In the genomic region with DNA sequence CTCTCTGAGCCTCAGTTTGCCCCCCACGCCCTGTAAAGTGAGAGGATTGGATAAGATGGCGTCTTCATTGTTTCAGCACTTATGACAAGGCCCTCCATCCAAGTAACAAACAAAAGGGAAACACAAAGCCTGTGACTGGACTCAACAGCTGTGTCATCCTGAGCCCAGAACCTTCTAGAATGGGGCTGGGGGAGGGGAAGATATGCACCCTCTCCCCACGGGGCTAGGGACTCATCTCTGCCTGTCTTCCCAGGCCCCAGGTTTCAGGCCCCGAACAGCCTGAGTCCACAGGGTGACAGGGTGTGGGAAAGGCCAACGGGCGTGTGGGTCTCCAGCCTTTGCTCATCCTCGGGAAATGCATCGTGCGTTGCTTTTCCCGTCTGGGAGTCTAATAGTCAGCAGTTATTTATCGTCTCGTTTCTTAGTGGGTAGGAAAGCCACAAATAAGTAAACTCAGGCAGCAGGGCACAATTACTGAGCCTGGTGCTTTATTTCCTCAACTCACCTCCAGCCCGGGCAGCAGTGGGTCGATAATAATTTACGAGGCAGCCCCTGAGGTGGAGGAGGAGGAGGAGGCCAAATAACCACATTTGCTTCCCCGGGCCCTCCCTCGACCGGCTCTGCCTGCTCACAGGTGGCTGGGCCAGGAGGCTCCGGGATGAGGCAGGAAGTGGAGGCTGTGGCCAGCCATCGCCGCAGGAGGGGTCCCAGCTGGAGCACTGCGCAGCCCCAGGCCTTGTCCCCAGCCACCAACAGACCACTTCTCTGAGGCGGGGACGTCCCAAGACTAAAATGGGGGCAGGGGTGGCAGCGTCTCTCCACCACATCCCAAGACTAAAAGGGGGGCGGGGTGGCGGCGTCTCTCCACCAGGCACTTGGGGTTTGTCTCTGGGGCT, we compare ENCODE assay signal across 1 cellular context.
TF ChIP-seq lines count a peak whose summit lies in the region.

No MANE protein-coding gene starts in this region.

TF ChIP-seq in WTC11, 78 proteins besides CTCF, POLR2A, EP300 and RAD21 (continued from another document):
- TF ChIP-seq NR2C2 (CRISPR knock-in tag; IDR thresholded peaks at IDR 0.05) (no peak), GRHL2 (CRISPR knock-in tag; IDR thresholded peaks at IDR 0.05; ENCODE audit: insufficient replicate concordance, severe bottlenecking) (no peak), SMAD3 (CRISPR knock-in tag; IDR thresholded peaks at IDR 0.05; ENCODE audit: borderline replicate concordance) (no peak), MXD4 (CRISPR knock-in tag; IDR thresholded peaks at IDR 0.05; ENCODE audit: borderline replicate concordance) (no peak), ZNF317 (CRISPR knock-in tag; IDR thresholded peaks at IDR 0.05; ENCODE audit: borderline replicate concordance, low read depth) (no peak), FOXP1 (CRISPR knock-in tag; IDR thresholded peaks at IDR 0.05; ENCODE audit: borderline replicate concordance) (no peak), SOX15 (CRISPR knock-in tag; IDR thresholded peaks at IDR 0.05) (no peak), NR1H2 (CRISPR knock-in tag; IDR thresholded peaks at IDR 0.05) (no peak)
- TF ChIP-seq, protein P1, sequence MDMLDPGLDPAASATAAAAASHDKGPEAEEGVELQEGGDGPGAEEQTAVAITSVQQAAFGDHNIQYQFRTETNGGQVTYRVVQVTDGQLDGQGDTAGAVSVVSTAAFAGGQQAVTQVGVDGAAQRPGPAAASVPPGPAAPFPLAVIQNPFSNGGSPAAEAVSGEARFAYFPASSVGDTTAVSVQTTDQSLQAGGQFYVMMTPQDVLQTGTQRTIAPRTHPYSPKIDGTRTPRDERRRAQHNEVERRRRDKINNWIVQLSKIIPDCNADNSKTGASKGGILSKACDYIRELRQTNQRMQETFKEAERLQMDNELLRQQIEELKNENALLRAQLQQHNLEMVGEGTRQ (CRISPR knock-in tag; IDR thresholded peaks at IDR 0.05) = no peak
- TF ChIP-seq, protein P2, sequence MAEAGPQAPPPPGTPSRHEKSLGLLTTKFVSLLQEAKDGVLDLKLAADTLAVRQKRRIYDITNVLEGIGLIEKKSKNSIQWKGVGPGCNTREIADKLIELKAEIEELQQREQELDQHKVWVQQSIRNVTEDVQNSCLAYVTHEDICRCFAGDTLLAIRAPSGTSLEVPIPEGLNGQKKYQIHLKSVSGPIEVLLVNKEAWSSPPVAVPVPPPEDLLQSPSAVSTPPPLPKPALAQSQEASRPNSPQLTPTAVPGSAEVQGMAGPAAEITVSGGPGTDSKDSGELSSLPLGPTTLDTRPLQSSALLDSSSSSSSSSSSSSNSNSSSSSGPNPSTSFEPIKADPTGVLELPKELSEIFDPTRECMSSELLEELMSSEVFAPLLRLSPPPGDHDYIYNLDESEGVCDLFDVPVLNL (CRISPR knock-in tag; IDR thresholded peaks at IDR 0.05; ENCODE audit: borderline replicate concordance, low read depth) = no peak
- TF ChIP-seq, protein P3, sequence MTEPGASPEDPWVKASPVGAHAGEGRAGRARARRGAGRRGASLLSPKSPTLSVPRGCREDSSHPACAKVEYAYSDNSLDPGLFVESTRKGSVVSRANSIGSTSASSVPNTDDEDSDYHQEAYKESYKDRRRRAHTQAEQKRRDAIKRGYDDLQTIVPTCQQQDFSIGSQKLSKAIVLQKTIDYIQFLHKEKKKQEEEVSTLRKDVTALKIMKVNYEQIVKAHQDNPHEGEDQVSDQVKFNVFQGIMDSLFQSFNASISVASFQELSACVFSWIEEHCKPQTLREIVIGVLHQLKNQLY (CRISPR knock-in tag; IDR thresholded peaks at IDR 0.05) = no peak
- TF ChIP-seq, protein P4, sequence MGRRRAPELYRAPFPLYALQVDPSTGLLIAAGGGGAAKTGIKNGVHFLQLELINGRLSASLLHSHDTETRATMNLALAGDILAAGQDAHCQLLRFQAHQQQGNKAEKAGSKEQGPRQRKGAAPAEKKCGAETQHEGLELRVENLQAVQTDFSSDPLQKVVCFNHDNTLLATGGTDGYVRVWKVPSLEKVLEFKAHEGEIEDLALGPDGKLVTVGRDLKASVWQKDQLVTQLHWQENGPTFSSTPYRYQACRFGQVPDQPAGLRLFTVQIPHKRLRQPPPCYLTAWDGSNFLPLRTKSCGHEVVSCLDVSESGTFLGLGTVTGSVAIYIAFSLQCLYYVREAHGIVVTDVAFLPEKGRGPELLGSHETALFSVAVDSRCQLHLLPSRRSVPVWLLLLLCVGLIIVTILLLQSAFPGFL (CRISPR knock-in tag; IDR thresholded peaks at IDR 0.05; ENCODE audit: borderline replicate concordance) = no peak
